ENCODE assay signal across 9 cellular contexts in genomic region chr21:41142051-41142795, GRCh38. TPM values are rescaled to one million over a fixed set of nuclear protein-coding genes. Genes with fewer than 3 reads are reported as not detected.
A peak's percentile ranks its signal among the peaks of the same experiment; 100 is the strongest.
DNase-seq lines count a peak whose midpoint lies in the region; ATAC-seq, FAIRE-seq and TF ChIP-seq lines count a peak whose summit lies in the region.
"Had no signal": no experiment of that assay in that cellular context is flagged by ENCODE, and none has a peak within 500 bp of the region (broad histone marks: within the 10 kb centered on the region; RNA-seq: fewer than 3 reads in every experiment).

No MANE protein-coding gene starts in this region.

- intact Hi-C loops in sigmoid colon (cut with DNase I): no loop called here

- no peak for TF ChIP-seq POLR2A in sigmoid colon (IDR thresholded peaks at IDR 0.05)

- no peak for TF ChIP-seq CTCF in osteocyte (IDR thresholded peaks at IDR 0.05)
- TF ChIP-seq CTCF in sigmoid colon (IDR thresholded peaks at IDR 0.05): no peak

- H3K4me1 ChIP-seq in sigmoid colon: peaks cover 0 to 14% (median 10%) of the 10 kb centered on the region in 4 donors

- no peaks in the 10 kb centered on the region for H3K9me3 ChIP-seq in sigmoid colon

- H3K36me3 Mint-ChIP-seq in osteocyte (ENCODE audit: unreplicated experiment): no peaks in the 10 kb centered on the region
- H3K36me3 Mint-ChIP-seq in activated T-helper 17 cell treated with anti-CD3 and anti-CD28 coated beads, Interleukin-2, amount 50 U/mL, for 72 hours (ENCODE audit: low read depth): no peaks in the 10 kb centered on the region

- no peak for ATAC-seq in activated T-helper 17 cell treated with anti-CD3 and anti-CD28 coated beads, Interleukin-2, amount 50 U/mL, for 72 hours (replicated peaks)

- no peaks in the 10 kb centered on the region for H3K36me3 ChIP-seq in sigmoid colon

- no peaks in the 10 kb centered on the region for H3K27me3 Mint-ChIP-seq in osteocyte (ENCODE audit: unreplicated experiment)
- H3K27me3 Mint-ChIP-seq in activated T-helper 17 cell treated with anti-CD3 and anti-CD28 coated beads, Interleukin-2, amount 50 U/mL, for 72 hours: peaks cover 9% of the 10 kb centered on the region

- H3K4me3 Mint-ChIP-seq in osteocyte (ENCODE audit: unreplicated experiment): no peak overlapping the region
- no peak overlapping the region for H3K4me3 Mint-ChIP-seq in activated T-helper 17 cell treated with anti-CD3 and anti-CD28 coated beads, Interleukin-2, amount 50 U/mL, for 72 hours

- no peak for FAIRE-seq in HTR-8/SVneo (lab: Jason Lieb, UNC)

- H3K9me3 Mint-ChIP-seq in osteocyte (ENCODE audit: unreplicated experiment): no peaks in the 10 kb centered on the region
- H3K9me3 Mint-ChIP-seq in activated T-helper 17 cell treated with anti-CD3 and anti-CD28 coated beads, Interleukin-2, amount 50 U/mL, for 72 hours: no peaks in the 10 kb centered on the region

- DNase-seq in Daoy (ENCODE audit: low read depth) (peak; percentile 79), NCI-H345 (lab: John Stamatoyannopoulos, UW) (peak; percentile 41), epithelial cell of prostate (ENCODE audit: low read depth, low spot score) (peak; percentile 36), osteocyte (ENCODE audit: extremely low spot score, unreplicated experiment) (no peak), HTR-8/SVneo (ENCODE audit: insufficient read length, low spot score) (no peak), sigmoid colon (no peak)
- no peak for DNase-seq in activated CD4-positive, alpha-beta T cell treated with anti-CD3 and anti-CD28 coated beads, Interleukin-2, amount 50 U/mL, for 48 hours
- DNase-seq: NCI-H187 treated with DMSO at 0.1 percent for 48 hours had no signal

- no peak overlapping the region for H3K4me3 ChIP-seq in sigmoid colon

- 73 to 76% methylated on average over 15 of the region's 15 CpGs for WGBS in sigmoid colon, 2 donors

- peaks cover 20% of the 10 kb centered on the region for H3K4me1 Mint-ChIP-seq in osteocyte (ENCODE audit: unreplicated experiment)
- H3K4me1 Mint-ChIP-seq in activated T-helper 17 cell treated with anti-CD3 and anti-CD28 coated beads, Interleukin-2, amount 50 U/mL, for 72 hours: no peaks in the 10 kb centered on the region

- H3K27ac ChIP-seq in epithelial cell of prostate: peak overlapping the region; percentile 25
- no peak overlapping the region for H3K27ac ChIP-seq in sigmoid colon

- H3K27ac Mint-ChIP-seq in osteocyte (ENCODE audit: unreplicated experiment): peak overlapping the region; percentile 44
- H3K27ac Mint-ChIP-seq in activated T-helper 17 cell treated with anti-CD3 and anti-CD28 coated beads, Interleukin-2, amount 50 U/mL, for 72 hours: no peak overlapping the region

- no peaks in the 10 kb centered on the region for H3K27me3 ChIP-seq in sigmoid colon

- no peak for TF ChIP-seq EP300 in sigmoid colon (IDR thresholded peaks at IDR 0.05)

RNA-seq across cellular contexts. Expression of gene BACE2, which starts 25.7 kb away (rescaled TPM):
- 70.5 and 74.0 TPM in 2 replicates for total RNA-seq in Daoy (2014; rRNA removed; shearing (Covaris generic))
- total RNA-seq in osteocyte (49.5 and 55.4 TPM in 2 replicates), sigmoid colon (100 to 1,000 TPM in 1 of 4 donors, 10 to 100 TPM in 3; 52.1 to 204 (median 53.1) TPM)
- total RNA-seq in activated T-helper 17 cell treated with anti-CD3 and anti-CD28 coated beads, Interleukin-2, amount 50 U/mL, for 72 hours: under 1 TPM in 1 of 2 donors, not detected in 1; 0.52 TPM
- polyA plus RNA-seq in sigmoid colon: 10 to 100 TPM; 12.0 to 71.6 (median 13.2) TPM

Comparison
In these comparisons a context has a peak if more than half of its experiments do, and no peak if none do; other contexts are left out.
1. DNase-seq: peak in Daoy (single experiment), NCI-H345 (single experiment) and epithelial cell of prostate (single experiment); none in osteocyte (single experiment), HTR-8/SVneo (single experiment), activated CD4-positive, alpha-beta T cell treated with anti-CD3 and anti-CD28 coated beads, Interleukin-2, amount 50 U/mL, for 48 hours (0 of 2) and sigmoid colon (single experiment).
2. RNA of gene BACE2, which starts 25.7 kb away (total RNA-seq): 70.5 to 74.0 TPM in Daoy, 52.1 to 204 TPM in sigmoid colon and 49.5 to 55.4 TPM in osteocyte; 0.52 TPM in activated T-helper 17 cell treated with anti-CD3 and anti-CD28 coated beads, Interleukin-2, amount 50 U/mL, for 72 hours; every median in the first group is over 10 times any median in the second.